In genomic region chr19:29671393-29672076, GRCh38 we compare ENCODE assay signal across 1 cellular context.
TF ChIP-seq lines count a peak whose summit lies in the region.

No MANE protein-coding gene starts in this region.

TF ChIP-seq in GM12878, 131 proteins besides CTCF, POLR2A, EP300 and RAD21 (continued from another document):
- TF ChIP-seq TCF7 (IDR thresholded peaks at IDR 0.05; ENCODE audit: borderline replicate concordance) (no peak), MYC (IDR thresholded peaks at IDR 0.05; ENCODE audit: insufficient read depth, insufficient read length, insufficient replicate concordance, low read length, severe bottlenecking) (peak; percentile 66), ZNF274 (IDR thresholded peaks at IDR 0.05; ENCODE audit: insufficient read depth, insufficient read length) (no peak), GATAD2B (conservative IDR thresholded peaks at IDR 0.05; ENCODE audit: low read depth) (peak; percentile 65), KLF5 (IDR thresholded peaks at IDR 0.05; ENCODE audit: partially characterized antibody) (no peak), NR2F1 (conservative IDR thresholded peaks at IDR 0.05) (peak; percentile 90), NKRF (conservative IDR thresholded peaks at IDR 0.05) (no peak; the same call in 1 of the 2 replicates)
- TF ChIP-seq, protein P1, sequence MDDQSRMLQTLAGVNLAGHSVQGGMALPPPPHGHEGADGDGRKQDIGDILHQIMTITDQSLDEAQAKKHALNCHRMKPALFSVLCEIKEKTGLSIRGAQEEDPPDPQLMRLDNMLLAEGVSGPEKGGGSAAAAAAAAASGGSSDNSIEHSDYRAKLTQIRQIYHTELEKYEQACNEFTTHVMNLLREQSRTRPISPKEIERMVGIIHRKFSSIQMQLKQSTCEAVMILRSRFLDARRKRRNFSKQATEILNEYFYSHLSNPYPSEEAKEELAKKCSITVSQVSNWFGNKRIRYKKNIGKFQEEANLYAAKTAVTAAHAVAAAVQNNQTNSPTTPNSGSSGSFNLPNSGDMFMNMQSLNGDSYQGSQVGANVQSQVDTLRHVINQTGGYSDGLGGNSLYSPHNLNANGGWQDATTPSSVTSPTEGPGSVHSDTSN (IDR thresholded peaks at IDR 0.05; ENCODE audit: insufficient replicate concordance, low read depth, low read length) = peak; percentile 59
- TF ChIP-seq, protein P2, sequence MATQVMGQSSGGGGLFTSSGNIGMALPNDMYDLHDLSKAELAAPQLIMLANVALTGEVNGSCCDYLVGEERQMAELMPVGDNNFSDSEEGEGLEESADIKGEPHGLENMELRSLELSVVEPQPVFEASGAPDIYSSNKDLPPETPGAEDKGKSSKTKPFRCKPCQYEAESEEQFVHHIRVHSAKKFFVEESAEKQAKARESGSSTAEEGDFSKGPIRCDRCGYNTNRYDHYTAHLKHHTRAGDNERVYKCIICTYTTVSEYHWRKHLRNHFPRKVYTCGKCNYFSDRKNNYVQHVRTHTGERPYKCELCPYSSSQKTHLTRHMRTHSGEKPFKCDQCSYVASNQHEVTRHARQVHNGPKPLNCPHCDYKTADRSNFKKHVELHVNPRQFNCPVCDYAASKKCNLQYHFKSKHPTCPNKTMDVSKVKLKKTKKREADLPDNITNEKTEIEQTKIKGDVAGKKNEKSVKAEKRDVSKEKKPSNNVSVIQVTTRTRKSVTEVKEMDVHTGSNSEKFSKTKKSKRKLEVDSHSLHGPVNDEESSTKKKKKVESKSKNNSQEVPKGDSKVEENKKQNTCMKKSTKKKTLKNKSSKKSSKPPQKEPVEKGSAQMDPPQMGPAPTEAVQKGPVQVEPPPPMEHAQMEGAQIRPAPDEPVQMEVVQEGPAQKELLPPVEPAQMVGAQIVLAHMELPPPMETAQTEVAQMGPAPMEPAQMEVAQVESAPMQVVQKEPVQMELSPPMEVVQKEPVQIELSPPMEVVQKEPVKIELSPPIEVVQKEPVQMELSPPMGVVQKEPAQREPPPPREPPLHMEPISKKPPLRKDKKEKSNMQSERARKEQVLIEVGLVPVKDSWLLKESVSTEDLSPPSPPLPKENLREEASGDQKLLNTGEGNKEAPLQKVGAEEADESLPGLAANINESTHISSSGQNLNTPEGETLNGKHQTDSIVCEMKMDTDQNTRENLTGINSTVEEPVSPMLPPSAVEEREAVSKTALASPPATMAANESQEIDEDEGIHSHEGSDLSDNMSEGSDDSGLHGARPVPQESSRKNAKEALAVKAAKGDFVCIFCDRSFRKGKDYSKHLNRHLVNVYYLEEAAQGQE (IDR thresholded peaks at IDR 0.05; ENCODE audit: low read depth, low read length) = no peak
- TF ChIP-seq, protein P3, sequence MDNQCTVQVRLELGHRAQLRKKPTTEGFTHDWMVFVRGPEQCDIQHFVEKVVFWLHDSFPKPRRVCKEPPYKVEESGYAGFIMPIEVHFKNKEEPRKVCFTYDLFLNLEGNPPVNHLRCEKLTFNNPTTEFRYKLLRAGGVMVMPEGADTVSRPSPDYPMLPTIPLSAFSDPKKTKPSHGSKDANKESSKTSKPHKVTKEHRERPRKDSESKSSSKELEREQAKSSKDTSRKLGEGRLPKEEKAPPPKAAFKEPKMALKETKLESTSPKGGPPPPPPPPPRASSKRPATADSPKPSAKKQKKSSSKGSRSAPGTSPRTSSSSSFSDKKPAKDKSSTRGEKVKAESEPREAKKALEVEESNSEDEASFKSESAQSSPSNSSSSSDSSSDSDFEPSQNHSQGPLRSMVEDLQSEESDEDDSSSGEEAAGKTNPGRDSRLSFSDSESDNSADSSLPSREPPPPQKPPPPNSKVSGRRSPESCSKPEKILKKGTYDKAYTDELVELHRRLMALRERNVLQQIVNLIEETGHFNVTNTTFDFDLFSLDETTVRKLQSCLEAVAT (IDR thresholded peaks at IDR 0.05) = no peak
- TF ChIP-seq, protein P4, sequence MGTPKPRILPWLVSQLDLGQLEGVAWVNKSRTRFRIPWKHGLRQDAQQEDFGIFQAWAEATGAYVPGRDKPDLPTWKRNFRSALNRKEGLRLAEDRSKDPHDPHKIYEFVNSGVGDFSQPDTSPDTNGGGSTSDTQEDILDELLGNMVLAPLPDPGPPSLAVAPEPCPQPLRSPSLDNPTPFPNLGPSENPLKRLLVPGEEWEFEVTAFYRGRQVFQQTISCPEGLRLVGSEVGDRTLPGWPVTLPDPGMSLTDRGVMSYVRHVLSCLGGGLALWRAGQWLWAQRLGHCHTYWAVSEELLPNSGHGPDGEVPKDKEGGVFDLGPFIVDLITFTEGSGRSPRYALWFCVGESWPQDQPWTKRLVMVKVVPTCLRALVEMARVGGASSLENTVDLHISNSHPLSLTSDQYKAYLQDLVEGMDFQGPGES (IDR thresholded peaks at IDR 0.05) = no peak
